Comparison of ENCODE assay signal across 8 cellular contexts in the genomic region with DNA sequence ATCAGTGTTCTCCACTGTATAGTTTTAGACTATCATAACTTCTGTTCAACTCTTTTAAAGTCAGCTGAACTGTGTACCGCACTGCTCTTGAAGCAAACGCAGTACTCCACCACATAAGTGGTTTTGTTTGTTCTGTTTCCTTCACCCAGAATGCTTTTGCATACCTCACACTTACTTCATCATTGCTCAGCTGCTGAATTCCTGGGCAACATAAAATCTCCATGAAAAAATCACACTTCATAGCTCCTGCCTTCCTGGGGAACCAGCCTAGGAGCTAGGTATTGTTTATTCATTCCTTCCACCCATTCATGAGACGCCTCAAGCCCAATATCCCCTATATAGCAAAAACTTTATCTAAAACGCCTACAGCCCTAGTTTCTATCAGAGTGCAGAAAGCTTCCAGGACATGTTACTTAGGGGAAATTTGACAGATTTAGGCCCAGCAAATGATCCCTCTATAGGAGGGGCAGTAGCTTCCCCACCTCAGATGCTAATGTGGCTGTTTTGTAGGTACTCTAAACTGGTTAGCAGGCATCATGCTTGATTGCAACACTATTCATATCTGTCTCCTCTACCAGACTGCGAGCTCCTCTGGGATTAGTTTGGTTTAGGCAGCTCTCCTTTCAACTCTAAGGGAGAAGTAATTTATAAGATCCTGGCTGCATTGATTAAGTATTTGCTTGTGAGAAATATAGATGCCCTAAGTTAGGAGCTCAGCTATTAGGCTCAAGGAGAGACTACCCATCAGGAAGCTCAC. TPM values are rescaled to one million over a fixed set of nuclear protein-coding genes. Genes with fewer than 3 reads are reported as not detected.
A peak's percentile ranks its signal among the peaks of the same experiment; 100 is the strongest.
DNase-seq lines count a peak whose midpoint lies in the region; ATAC-seq and TF ChIP-seq lines count a peak whose summit lies in the region.

No MANE protein-coding gene starts in this region.

- peaks cover 4 to 6% of the 10 kb centered on the region in 2 donors for H3K27me3 Mint-ChIP-seq in CD8-positive, alpha-beta memory T cell
- H3K27me3 Mint-ChIP-seq in glutamatergic neuron (ENCODE audit: unreplicated experiment) = no peaks in the 10 kb centered on the region

- peaks cover 0 to 7% (median 0%) of the 10 kb centered on the region in 5 donors for H3K9me3 Mint-ChIP-seq in CD8-positive, alpha-beta memory T cell
- H3K9me3 Mint-ChIP-seq in glutamatergic neuron (ENCODE audit: unreplicated experiment) = peaks cover 1% of the 10 kb centered on the region

- no peaks in the 10 kb centered on the region for H3K36me3 ChIP-seq in CD8-positive, alpha-beta memory T cell (ENCODE audit: insufficient read depth, low read length)

- H3K4me1 Mint-ChIP-seq in CD8-positive, alpha-beta memory T cell = peaks cover 10 to 23% (median 14%) of the 10 kb centered on the region in 3 donors
- no peaks in the 10 kb centered on the region for H3K4me1 Mint-ChIP-seq in glutamatergic neuron (ENCODE audit: low read depth, unreplicated experiment)

- H3K27ac ChIP-seq in CD8-positive, alpha-beta memory T cell (ENCODE audit: low read depth, low read length) = no peak overlapping the region

- CTCF ChIA-PET in CD8-positive, alpha-beta memory T cell (lab: Charles Lee) = interaction anchor here (0.8 to 7.2 kb wide), 25 partner anchors 8 to 837 kb away, joined by 3 to 131 read pairs (median 4); a partner anchor contains a TSS

- peak overlapping the region; percentile 83 to 94 (median 90) for H3K4me3 Mint-ChIP-seq in CD8-positive, alpha-beta memory T cell
- H3K4me3 Mint-ChIP-seq in glutamatergic neuron (ENCODE audit: unreplicated experiment) = peak overlapping the region; percentile 87

- H3K27ac Mint-ChIP-seq in CD8-positive, alpha-beta memory T cell = peak overlapping the region in 7 of 8 donors; percentile 56 to 98 (median 93)
- H3K27ac Mint-ChIP-seq in glutamatergic neuron (ENCODE audit: unreplicated experiment) = no peak overlapping the region

- POLR2A ChIA-PET in CD8-positive, alpha-beta memory T cell (lab: Charles Lee) = interaction anchor here (0.6 to 1.8 kb wide), 4 partner anchors 129 to 285 kb away, joined by 3 to 9 read pairs (median 4); a partner anchor contains a TSS

- H3K4me1 ChIP-seq in CD8-positive, alpha-beta memory T cell (ENCODE audit: insufficient read depth, low read length) = no peaks in the 10 kb centered on the region

- no peak for TF ChIP-seq CTCF in glutamatergic neuron (IDR thresholded peaks at IDR 0.05; ENCODE audit: partially characterized antibody, unreplicated experiment)

- H3K36me3 Mint-ChIP-seq in CD8-positive, alpha-beta memory T cell = peaks cover 3 to 5% (median 4%) of the 10 kb centered on the region in 3 donors
- no peaks in the 10 kb centered on the region for H3K36me3 Mint-ChIP-seq in glutamatergic neuron (ENCODE audit: unreplicated experiment)

- no peaks in the 10 kb centered on the region for H3K9me3 ChIP-seq in CD8-positive, alpha-beta memory T cell (ENCODE audit: low read length)

- peak in 1 of 5 donors; percentile 44 for DNase-seq in CD8-positive, alpha-beta memory T cell
- DNase-seq in glutamatergic neuron = no peak
- DNase-seq in activated effector memory CD4-positive, alpha-beta T cell treated with anti-CD3 and anti-CD28 coated beads, Interleukin-2, amount 50 U/mL, for 16 hours = no peak
- DNase-seq in NCI-H187 (lab: John Stamatoyannopoulos, UW) = no peak
- no peak for DNase-seq in stimulated activated CD4-positive, alpha-beta T cell treated with anti-CD3 and anti-CD28 coated beads, Interleukin-15, amount 100 ng/mL, for 24 hours
- DNase-seq in cerebellum (ENCODE audit: low spot score) = no peak

- no peak overlapping the region for H3K4me3 ChIP-seq in CD8-positive, alpha-beta memory T cell (ENCODE audit: low read length)

- H3K27me3 ChIP-seq in CD8-positive, alpha-beta memory T cell (ENCODE audit: insufficient read depth, low read length, poor library complexity, severe bottlenecking) = no peaks in the 10 kb centered on the region

- peak; percentile 22 for ATAC-seq in GM19452 (IDR thresholded peaks at IDR 0.05; ENCODE audit: unreplicated experiment)
- peak; percentile 5 for ATAC-seq in HG03520 (IDR thresholded peaks at IDR 0.05; ENCODE audit: unreplicated experiment)

RNA-seq across cellular contexts. Expression of a gene that starts 44.5 kb away (rescaled TPM):
- not detected for total RNA-seq in CD8-positive, alpha-beta memory T cell
- not detected for polyA plus RNA-seq in CD8-positive, alpha-beta memory T cell
- total RNA-seq in glutamatergic neuron (ENCODE audit: unreplicated experiment) = 1.3 TPM
- total RNA-seq in cerebellum = 6.9 TPM
